24 cellular contexts compared by ENCODE assay signal in the genomic region with DNA sequence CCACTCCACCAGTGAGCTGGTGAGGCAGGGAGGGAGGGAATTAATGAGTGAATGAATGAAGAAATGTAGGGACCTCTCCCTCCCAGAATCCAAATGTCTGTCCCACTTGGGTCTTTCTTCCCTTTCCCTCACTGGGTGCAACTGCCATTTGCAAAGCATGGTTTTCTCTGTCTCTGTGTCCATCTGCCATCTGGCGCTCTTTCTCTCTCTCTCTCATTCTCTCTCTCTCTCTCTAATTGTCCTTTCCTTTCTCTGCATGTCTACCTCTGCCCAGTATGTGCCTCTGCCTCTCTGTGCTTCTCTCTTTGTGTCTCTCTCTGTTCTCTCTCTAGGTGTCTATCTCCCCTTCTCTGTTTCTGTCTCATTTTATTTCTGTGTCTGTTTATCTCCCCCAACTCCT.
"Had no signal": no experiment of that assay in that cellular context is flagged by ENCODE, and none has a peak within 500 bp of the region (broad histone marks: within the 10 kb centered on the region; RNA-seq: fewer than 3 reads in every experiment).

No MANE protein-coding gene starts in this region.

- H3K4me3 ChIP-seq: MG63 had no signal

- H3K4me1 Mint-ChIP-seq: activated CD4-positive, alpha-beta T cell treated with anti-CD3 and anti-CD28 coated beads, Interleukin-2, amount 10 ng/mL, durations not matched to agents 7 days and 5 days; activated T-helper 17 cell treated with anti-CD3 and anti-CD28 coated beads, Interleukin-2, amount 50 U/mL, for 72 hours; T-helper 17 cell had no signal

- ATAC-seq: activated T-helper 17 cell treated with anti-CD3 and anti-CD28 coated beads, Interleukin-2, amount 50 U/mL, for 72 hours; PC-3; T-helper 17 cell had no signal

- H3K27me3 ChIP-seq: MG63 had no signal

- H3K9me3 ChIP-seq: MG63 had no signal

- H3K9ac ChIP-seq: KMS-11 had no signal

- H3K9me3 Mint-ChIP-seq: activated CD4-positive, alpha-beta memory T cell treated with anti-CD3 and anti-CD28 coated beads for 36 hours; activated CD4-positive, alpha-beta T cell treated with anti-CD3 and anti-CD28 coated beads, Interleukin-2, amount 10 ng/mL, durations not matched to agents 7 days and 5 days; activated naive CD4-positive, alpha-beta T cell treated with anti-CD3 and anti-CD28 coated beads for 36 hours; activated T-helper 17 cell treated with anti-CD3 and anti-CD28 coated beads, Interleukin-2, amount 50 U/mL, for 72 hours; central memory CD8-positive, alpha-beta T cell had no signal

- H3K27ac ChIP-seq: KMS-11 had no signal

- DNase-seq: activated CD4-positive, alpha-beta memory T cell treated with anti-CD3 and anti-CD28 coated beads for 36 hours; activated CD4-positive, alpha-beta T cell treated with anti-CD3 and anti-CD28 coated beads, Interleukin-2, amount 10 ng/mL, durations not matched to agents 7 days and 5 days; activated CD4-positive, CD25-positive, alpha-beta regulatory T cell; activated CD8-positive, alpha-beta memory T cell treated with anti-CD3 and anti-CD28 coated beads for 24 hours; activated gamma-delta T cell; activated naive CD4-positive, alpha-beta T cell treated with anti-CD3 and anti-CD28 coated beads for 36 hours; activated T-cell treated with anti-CD3 and anti-CD28 coated beads, Interleukin-2, amount 50 U/mL, for 48 hours; amygdala; MG63; MV-4-11; NCI-H1092 treated with DMSO at 0.1 percent for 48 hours; NCI-H1417 treated with DMSO at 0.1 percent for 48 hours; NCI-H1694 treated with DMSO at 0.1 percent for 48 hours; NCI-H2029 treated with DMSO at 0.1 percent for 48 hours; NCI-H510A treated with DMSO at 0.1 percent for 48 hours; PC-3; SHP77 treated with DMSO at 0.1 percent for 48 hours; T-helper 17 cell; T-helper 9 cell had no signal

- H3K36me3 Mint-ChIP-seq: activated CD4-positive, alpha-beta memory T cell treated with anti-CD3 and anti-CD28 coated beads for 36 hours; activated naive CD8-positive, alpha-beta T cell had no signal

- H3K36me3 ChIP-seq: MG63 had no signal

- H3K27ac Mint-ChIP-seq: activated CD4-positive, alpha-beta memory T cell treated with anti-CD3 and anti-CD28 coated beads for 36 hours; activated CD4-positive, alpha-beta T cell treated with anti-CD3 and anti-CD28 coated beads, Interleukin-2, amount 10 ng/mL, durations not matched to agents 7 days and 5 days; activated naive CD4-positive, alpha-beta T cell treated with anti-CD3 and anti-CD28 coated beads for 36 hours; activated naive CD8-positive, alpha-beta T cell; activated T-helper 17 cell treated with anti-CD3 and anti-CD28 coated beads, Interleukin-2, amount 50 U/mL, for 72 hours; T-helper 17 cell had no signal

- H3K4me3 Mint-ChIP-seq: activated CD4-positive, alpha-beta memory T cell treated with anti-CD3 and anti-CD28 coated beads for 36 hours; activated CD4-positive, alpha-beta T cell treated with anti-CD3 and anti-CD28 coated beads, Interleukin-2, amount 10 ng/mL, durations not matched to agents 7 days and 5 days; activated naive CD4-positive, alpha-beta T cell treated with anti-CD3 and anti-CD28 coated beads for 36 hours; activated naive CD8-positive, alpha-beta T cell; activated T-helper 17 cell treated with anti-CD3 and anti-CD28 coated beads, Interleukin-2, amount 50 U/mL, for 72 hours; brain; central memory CD8-positive, alpha-beta T cell; T-helper 17 cell had no signal

- H3K4me2 ChIP-seq: KMS-11 had no signal
